ENCODE assay signal across 23 cellular contexts in genomic region chr19:31969955-31970545, GRCh38.
"Had no signal": no experiment of that assay in that cellular context is flagged by ENCODE, and none has a peak within 500 bp of the region (broad histone marks: within the 10 kb centered on the region; RNA-seq: fewer than 3 reads in every experiment).

No MANE protein-coding gene starts in this region.

- H3K36me3 ChIP-seq: brain microvascular endothelial cell, cardiac muscle cell, Peyer's patch, SJSA1 had no signal

- H3K9me3 ChIP-seq: Peyer's patch, SJSA1 had no signal

- H3K4me3 Mint-ChIP-seq: activated CD8-positive, alpha-beta T cell treated with anti-CD3 and anti-CD28 coated beads, Interleukin-2, amount 10 ng/mL, durations not matched to agents 7 days and 5 days; activated naive CD4-positive, alpha-beta T cell treated with anti-CD3 and anti-CD28 coated beads for 36 hours; activated naive CD8-positive, alpha-beta T cell; T-helper 1 cell treated with Interleukin-12 subunit alpha and Interleukin-12 subunit beta and Interleukin-4 antibody, amounts not matched to agents 30 μg/mL and 1 μg/mL, for 36 hours had no signal

- H3K36me3 Mint-ChIP-seq: activated naive CD8-positive, alpha-beta T cell had no signal

- DNase-seq: activated CD4-positive, alpha-beta T cell treated with anti-CD3 and anti-CD28 coated beads for 48 hours; activated CD4-positive, alpha-beta T cell treated with anti-CD3 and anti-CD28 coated beads, Interleukin-2, amount 50 U/mL, for 4 hours; activated CD8-positive, alpha-beta memory T cell treated with anti-CD3 and anti-CD28 coated beads, Interleukin-2, amount 50 U/mL, for 48 hours; activated CD8-positive, alpha-beta T cell treated with anti-CD3 and anti-CD28 coated beads, Interleukin-2, amount 10 ng/mL, durations not matched to agents 7 days and 5 days; activated effector memory CD4-positive, alpha-beta T cell treated with Interleukin-2 at 50 U/mL for 16 hours; activated naive CD4-positive, alpha-beta T cell treated with anti-CD3 and anti-CD28 coated beads for 36 hours; activated T-cell treated with anti-CD3 and anti-CD28 coated beads, Interleukin-2, amount 50 U/mL, for 1 hour; brain microvascular endothelial cell; MM.1S; NCI-H1105; NCI-H1436; NCI-H1694 treated with DMSO at 0.1 percent for 48 hours; NCI-H2081; NCI-H510A treated with DMSO at 0.1 percent for 48 hours; NCI-H69; Peyer's patch; Right ventricle myocardium superior had no signal

- H3K4me3 ChIP-seq: cardiac muscle cell, Peyer's patch, SJSA1 had no signal

- H3K27me3 ChIP-seq: brain microvascular endothelial cell, cardiac muscle cell, Peyer's patch, SJSA1 had no signal

- ATAC-seq: activated CD4-positive, CD25-positive, alpha-beta regulatory T cell treated with anti-CD3 and anti-CD28 coated beads, Interleukin-2, amount 50 U/mL, for 24 hours; activated CD8-positive, alpha-beta T cell treated with anti-CD3 and anti-CD28 coated beads, Interleukin-2, amount 10 ng/mL, durations not matched to agents 7 days and 5 days had no signal

- H3K27ac ChIP-seq: brain microvascular endothelial cell, cardiac muscle cell, Peyer's patch, RWPE1, SJSA1 had no signal

- H3K4me1 ChIP-seq: Peyer's patch had no signal

- H3K27ac Mint-ChIP-seq: activated CD8-positive, alpha-beta T cell treated with anti-CD3 and anti-CD28 coated beads, Interleukin-2, amount 10 ng/mL, durations not matched to agents 7 days and 5 days; activated naive CD4-positive, alpha-beta T cell treated with anti-CD3 and anti-CD28 coated beads for 36 hours; activated naive CD8-positive, alpha-beta T cell; T-helper 1 cell treated with Interleukin-12 subunit alpha and Interleukin-12 subunit beta and Interleukin-4 antibody, amounts not matched to agents 30 μg/mL and 1 μg/mL, for 36 hours had no signal

- H3K9me3 Mint-ChIP-seq: T-helper 1 cell treated with Interleukin-12 subunit alpha and Interleukin-12 subunit beta and Interleukin-4 antibody, amounts not matched to agents 30 μg/mL and 1 μg/mL, for 36 hours had no signal
